Comparison of ENCODE assay signal across 10 cellular contexts in genomic region chr3:71132995-71133730, GRCh38.
DNase-seq lines count a peak whose midpoint lies in the region; ATAC-seq and TF ChIP-seq lines count a peak whose summit lies in the region.
"Had no signal": no experiment of that assay in that cellular context is flagged by ENCODE, and none has a peak within 500 bp of the region (broad histone marks: within the 10 kb centered on the region; RNA-seq: fewer than 3 reads in every experiment).

No MANE protein-coding gene starts in this region.

- H3K36me3 Mint-ChIP-seq in Caco-2 (ENCODE audit: insufficient read depth, unreplicated experiment) (peaks cover 8% of the 10 kb centered on the region), naive B cell (no peaks in the 10 kb centered on the region)
- H3K36me3 Mint-ChIP-seq in activated CD8-positive, alpha-beta T cell treated with anti-CD3 and anti-CD28 coated beads for 36 hours (ENCODE audit: low read depth), result peaks cover 26% of the 10 kb centered on the region

- POLR2A ChIA-PET in Caco-2 (lab: Charles Lee) (no interaction called here), PC-9 (lab: Charles Lee; ENCODE audit: unreplicated experiment) (no interaction called here)
- POLR2A ChIA-PET in activated CD8-positive, alpha-beta T cell treated with anti-CD3 and anti-CD28 coated beads for 36 hours (lab: Charles Lee), result interaction anchor here (1.4 to 3.3 kb wide), 2 partner anchors 19 to 94 kb away, joined by 4 to 25 read pairs; no protein-coding TSS in a partner anchor

- H3K4me1 ChIP-seq in Caco-2 (peaks cover 56% of the 10 kb centered on the region), Karpas-422 (ENCODE audit: low read length) (peaks cover 98% of the 10 kb centered on the region), PC-9 (replicated peaks; ENCODE audit: insufficient read depth) (no peaks in the 10 kb centered on the region)

- TF ChIP-seq CTCF in Caco-2 (IDR thresholded peaks at IDR 0.05; ENCODE audit: insufficient read depth in 1 of 2, low read depth in 1 of 2, low read length in 1 of 2, severe bottlenecking in 1 of 2, unreplicated experiment in 1 of 2) (no peak), PC-9 (conservative IDR thresholded peaks at IDR 0.05) (no peak)
- no peak for TF ChIP-seq CTCF in activated CD8-positive, alpha-beta T cell treated with anti-CD3 and anti-CD28 coated beads for 36 hours (IDR thresholded peaks at IDR 0.05)

- no peaks in the 10 kb centered on the region for H3K9me3 Mint-ChIP-seq in Caco-2 (ENCODE audit: unreplicated experiment)
- H3K9me3 Mint-ChIP-seq in activated CD8-positive, alpha-beta T cell treated with anti-CD3 and anti-CD28 coated beads for 36 hours, result no peaks in the 10 kb centered on the region
- H3K9me3 Mint-ChIP-seq in naive B cell, result no peaks in the 10 kb centered on the region

- H3K36me3 ChIP-seq in Caco-2 (ENCODE audit: control insufficient read depth, insufficient read depth, low read length) (no peaks in the 10 kb centered on the region; the same call in 1 of the 2 replicates), Karpas-422 (ENCODE audit: insufficient read depth, low read length) (peaks cover 4% of the 10 kb centered on the region; the same call in 1 of the 2 replicates), PC-9 (ENCODE audit: low read depth) (no peaks in the 10 kb centered on the region)

- H3K4me1 Mint-ChIP-seq in Caco-2 (ENCODE audit: low read depth, unreplicated experiment), result peaks cover 31% of the 10 kb centered on the region
- H3K4me1 Mint-ChIP-seq in activated CD8-positive, alpha-beta T cell treated with anti-CD3 and anti-CD28 coated beads for 36 hours (ENCODE audit: low read depth), result peaks cover 71% of the 10 kb centered on the region
- peaks cover 57 to 73% (median 68%) of the 10 kb centered on the region in 3 donors for H3K4me1 Mint-ChIP-seq in naive B cell

- H3K27ac ChIP-seq in Karpas-422 (ENCODE audit: low read length) (peak overlapping the region; percentile 86), PC-9 (no peak overlapping the region)

- H3K9me2 ChIP-seq in Karpas-422 (replicated peaks; ENCODE audit: insufficient read depth, low read length), result no peaks in the 10 kb centered on the region
- H3K9me2 ChIP-seq in PC-9 (ENCODE audit: insufficient read depth), result no peaks in the 10 kb centered on the region

- no peaks in the 10 kb centered on the region for H3K9me3 ChIP-seq in Caco-2
- H3K9me3 ChIP-seq in Karpas-422 (ENCODE audit: low read length), result no peaks in the 10 kb centered on the region
- no peaks in the 10 kb centered on the region for H3K9me3 ChIP-seq in PC-9 (ENCODE audit: insufficient read depth, low read depth)

- H3K4me3 Mint-ChIP-seq in Caco-2 (ENCODE audit: unreplicated experiment) (peak overlapping the region; percentile 42), naive B cell (no peak overlapping the region)
- no peak overlapping the region for H3K4me3 Mint-ChIP-seq in activated CD8-positive, alpha-beta T cell treated with anti-CD3 and anti-CD28 coated beads for 36 hours

- H4K20me1 ChIP-seq in Karpas-422 (ENCODE audit: insufficient read depth, low read depth, low read length), result no peaks in the 10 kb centered on the region
- no peaks in the 10 kb centered on the region for H4K20me1 ChIP-seq in PC-9 (ENCODE audit: insufficient read depth)

- H3K27ac Mint-ChIP-seq in Caco-2 (ENCODE audit: unreplicated experiment) (peak overlapping the region; percentile 85), naive B cell (peak overlapping the region; percentile 38 to 99 (median 75))
- peak overlapping the region; percentile 93 for H3K27ac Mint-ChIP-seq in activated CD8-positive, alpha-beta T cell treated with anti-CD3 and anti-CD28 coated beads for 36 hours

- no peak for DNase-seq in Caco-2
- DNase-seq in Karpas-422, result no peak
- DNase-seq in activated CD8-positive, alpha-beta T cell treated with anti-CD3 and anti-CD28 coated beads for 36 hours, result no peak
- DNase-seq in naive B cell, result no peak
- DNase-seq in PC-9, result no peak
- DNase-seq in NAMALWA (ENCODE audit: low spot score), result no peak
- DNase-seq: activated effector memory CD4-positive, alpha-beta T cell treated with Interleukin-2 at 50 U/mL for 16 hours; NCI-H226 had no signal

- no peak overlapping the region for H3K4me3 ChIP-seq in Caco-2 (ENCODE audit: low read depth, low read length)
- H3K4me3 ChIP-seq in Karpas-422 (ENCODE audit: low read length), result peak overlapping the region; percentile 55
- H3K4me3 ChIP-seq in PC-9, result no peak overlapping the region

- no peaks in the 10 kb centered on the region for H3F3A ChIP-seq in PC-9 (ENCODE audit: insufficient read depth, low read depth)

- intact Hi-C loops in Caco-2 (cut with micrococcal nuclease; ENCODE audit: unreplicated experiment) (no loop called here), PC-9 (cut with micrococcal nuclease; ENCODE audit: unreplicated experiment) (loop anchor here (5.0 to 10.0 kb wide), 2 partner anchors 68 to 449 kb away; partner anchors contain the start of gene FOXP1)
- intact Hi-C loops in activated CD8-positive, alpha-beta T cell treated with anti-CD3 and anti-CD28 coated beads for 36 hours (cut with micrococcal nuclease), result no loop called here

- peak overlapping the region; percentile 63; the same call in 1 of the 2 replicates for H3K9ac ChIP-seq in Karpas-422 (ENCODE audit: low read length)

- H2AFZ ChIP-seq in Karpas-422 (ENCODE audit: low read length), result no peak overlapping the region
- H2AFZ ChIP-seq in PC-9, result no peak overlapping the region

- H3K79me2 ChIP-seq in Karpas-422 (ENCODE audit: low read length), result peaks cover 95% of the 10 kb centered on the region
- no peaks in the 10 kb centered on the region for H3K79me2 ChIP-seq in PC-9 (ENCODE audit: low read depth)

- BruUV-seq in Caco-2 (replicated peaks; lab: Mats Ljungman, UMichigan), result no TSS peak
- BruUV-seq in PC-9 (replicated peaks; lab: Mats Ljungman, UMichigan), result no TSS peak

- H3K4me2 ChIP-seq in Karpas-422 (ENCODE audit: low read depth, low read length, poor library complexity, severe bottlenecking), result peak overlapping the region; percentile 74
- no peak overlapping the region for H3K4me2 ChIP-seq in PC-9

- no peak for TF ChIP-seq POLR2A in GM18505 (IDR thresholded peaks at IDR 0.05; ENCODE audit: borderline replicate concordance, extremely low read depth, insufficient read depth, insufficient read length)

- ATAC-seq in activated CD8-positive, alpha-beta T cell treated with anti-CD3 and anti-CD28 coated beads for 36 hours, result no peak
- ATAC-seq in naive B cell (ENCODE audit: low read depth in 2 of 2) (no peak), GM21737 (IDR thresholded peaks at IDR 0.05; ENCODE audit: unreplicated experiment) (no peak), GM18505 (IDR thresholded peaks at IDR 0.05; ENCODE audit: unreplicated experiment) (no peak)

- CTCF ChIA-PET in Caco-2 (lab: Charles Lee) (no interaction called here), PC-9 (lab: Charles Lee) (no interaction called here)
- CTCF ChIA-PET in activated CD8-positive, alpha-beta T cell treated with anti-CD3 and anti-CD28 coated beads for 36 hours (lab: Charles Lee), result interaction anchor here (0.8 to 2.2 kb wide), 6 partner anchors 9 to 449 kb away, joined by 3 to 4 read pairs (median 4); no protein-coding TSS in a partner anchor

- H3K27me3 ChIP-seq in Caco-2 (replicated peaks; ENCODE audit: control insufficient read depth, insufficient read depth, low read length) (no peaks in the 10 kb centered on the region), Karpas-422 (ENCODE audit: low read length) (no peaks in the 10 kb centered on the region), PC-9 (ENCODE audit: insufficient read depth, low read depth) (no peaks in the 10 kb centered on the region)

- H3K27me3 Mint-ChIP-seq in Caco-2 (ENCODE audit: insufficient read depth, unreplicated experiment) (no peaks in the 10 kb centered on the region), naive B cell (no peaks in the 10 kb centered on the region)
- no peaks in the 10 kb centered on the region for H3K27me3 Mint-ChIP-seq in activated CD8-positive, alpha-beta T cell treated with anti-CD3 and anti-CD28 coated beads for 36 hours
